28 cellular contexts compared by ENCODE assay signal in the genomic region with DNA sequence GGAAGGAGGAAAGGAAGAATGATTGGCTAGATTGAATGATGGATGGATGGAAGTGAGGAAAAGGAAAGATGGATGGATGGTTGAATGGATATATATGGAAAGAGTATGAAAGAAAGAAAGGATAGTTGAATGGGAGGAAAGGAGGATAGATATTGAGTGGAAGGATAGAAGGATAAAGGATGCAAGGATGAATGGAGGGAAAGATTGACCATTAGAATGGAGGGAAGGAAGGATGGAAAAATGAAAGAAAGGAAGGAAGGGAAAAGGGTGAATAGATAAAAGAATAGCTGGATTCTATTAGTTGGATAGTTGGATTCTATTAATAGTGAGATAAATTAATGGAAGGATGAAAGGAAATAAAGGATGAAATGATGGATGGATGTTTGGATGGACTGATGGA.
"Had no signal": no experiment of that assay in that cellular context is flagged by ENCODE, and none has a peak within 500 bp of the region (broad histone marks: within the 10 kb centered on the region; RNA-seq: fewer than 3 reads in every experiment).

No MANE protein-coding gene starts in this region.

- H3K27ac Mint-ChIP-seq: activated CD4-positive, alpha-beta T cell treated with anti-CD3 and anti-CD28 coated beads for 36 hours; activated CD4-positive, alpha-beta T cell treated with anti-CD3 and anti-CD28 coated beads, Interleukin-2, amount 10 ng/mL, durations not matched to agents 7 days and 5 days; activated CD8-positive, alpha-beta T cell treated with anti-CD3 and anti-CD28 coated beads, Interleukin-2, amount 10 ng/mL, durations not matched to agents 7 days and 5 days; activated naive CD4-positive, alpha-beta T cell treated with anti-CD3 and anti-CD28 coated beads for 36 hours; activated naive CD4-positive, alpha-beta T cell treated with anti-CD3 and anti-CD28 coated beads, Interleukin-2, amount 50 U/mL, for 72 hours; activated T-cell treated with anti-CD3 and anti-CD28 coated beads, Interleukin-2, amount 50 U/mL, for 24 hours; activated T-helper 2 cell treated with anti-CD3 and anti-CD28 coated beads, Interferon-gamma antibody, Interleukin-2, Interleukin-4, amounts not matched to agents 10 μg/mL and 5 μg/mL and 100 μg/mL, durations not matched to agents 14 hours and 24 hours and 36 hours; T-helper 1 cell treated with Interleukin-12 subunit alpha and Interleukin-12 subunit beta and Interleukin-4 antibody, amounts not matched to agents 30 μg/mL and 1 μg/mL, for 36 hours; T-helper 2 cell treated with Interferon-gamma antibody and Interleukin-4, amounts not matched to agents 5 μg/mL and 100 μg/mL, for 36 hours; WTC11 had no signal

- DNase-seq: activated CD4-positive, alpha-beta T cell treated with anti-CD3 and anti-CD28 coated beads for 36 hours; activated CD4-positive, alpha-beta T cell treated with anti-CD3 and anti-CD28 coated beads, Interleukin-2, amount 10 ng/mL, durations not matched to agents 7 days and 5 days; activated CD4-positive, alpha-beta T cell treated with anti-CD3 and anti-CD28 coated beads, Interleukin-2, amount 50 U/mL, for 48 hours; activated CD8-positive, alpha-beta T cell treated with anti-CD3 and anti-CD28 coated beads, Interleukin-2, amount 10 ng/mL, durations not matched to agents 7 days and 5 days; activated gamma-delta T cell; activated naive CD4-positive, alpha-beta T cell treated with anti-CD3 and anti-CD28 coated beads for 36 hours; activated T-cell treated with anti-CD3 and anti-CD28 coated beads, Interleukin-2, amount 50 U/mL, for 24 hours; amniotic stem cell; Kasumi-1; MG63; NCI-H1048; NCI-H1105 treated with DMSO at 0.1 percent for 48 hours; NCI-H1436; NCI-H1694; NCI-H345; NCI-H524 treated with DMSO at 0.1 percent for 48 hours; PC-3; Peyer's patch; RPMI8226; SHP77 treated with DMSO at 0.1 percent for 48 hours had no signal

- H3K9me3 ChIP-seq: MG63, Peyer's patch, SJSA1, SK-N-SH had no signal

- H3K4me3 ChIP-seq: MG63, Peyer's patch, SJSA1 had no signal

- H3K4me3 Mint-ChIP-seq: activated CD4-positive, alpha-beta T cell treated with anti-CD3 and anti-CD28 coated beads for 36 hours; activated CD4-positive, alpha-beta T cell treated with anti-CD3 and anti-CD28 coated beads, Interleukin-2, amount 10 ng/mL, durations not matched to agents 7 days and 5 days; activated CD8-positive, alpha-beta T cell treated with anti-CD3 and anti-CD28 coated beads, Interleukin-2, amount 10 ng/mL, durations not matched to agents 7 days and 5 days; activated naive CD4-positive, alpha-beta T cell treated with anti-CD3 and anti-CD28 coated beads for 36 hours; activated T-cell treated with anti-CD3 and anti-CD28 coated beads, Interleukin-2, amount 50 U/mL, for 24 hours; T-helper 1 cell treated with Interleukin-12 subunit alpha and Interleukin-12 subunit beta and Interleukin-4 antibody, amounts not matched to agents 30 μg/mL and 1 μg/mL, for 36 hours; T-helper 2 cell treated with Interferon-gamma antibody and Interleukin-4, amounts not matched to agents 5 μg/mL and 100 μg/mL, for 36 hours; WTC11 had no signal

- H3K36me3 ChIP-seq: MG63, Peyer's patch, SJSA1 had no signal

- H3K9ac ChIP-seq: SK-N-SH had no signal

- H3K9me3 Mint-ChIP-seq: activated CD4-positive, alpha-beta T cell treated with anti-CD3 and anti-CD28 coated beads, Interleukin-2, amount 10 ng/mL, durations not matched to agents 7 days and 5 days; activated naive CD4-positive, alpha-beta T cell treated with anti-CD3 and anti-CD28 coated beads for 36 hours; activated naive CD4-positive, alpha-beta T cell treated with anti-CD3 and anti-CD28 coated beads, Interleukin-2, amount 50 U/mL, for 72 hours; activated T-cell treated with anti-CD3 and anti-CD28 coated beads, Interleukin-2, amount 50 U/mL, for 24 hours; activated T-helper 2 cell treated with anti-CD3 and anti-CD28 coated beads, Interferon-gamma antibody, Interleukin-2, Interleukin-4, amounts not matched to agents 10 μg/mL and 5 μg/mL and 100 μg/mL, durations not matched to agents 14 hours and 24 hours and 36 hours; T-helper 1 cell treated with Interleukin-12 subunit alpha and Interleukin-12 subunit beta and Interleukin-4 antibody, amounts not matched to agents 30 μg/mL and 1 μg/mL, for 36 hours; T-helper 2 cell treated with Interferon-gamma antibody and Interleukin-4, amounts not matched to agents 5 μg/mL and 100 μg/mL, for 36 hours; WTC11 had no signal

- H3K4me1 ChIP-seq: Peyer's patch, SJSA1 had no signal

- ATAC-seq: activated CD4-positive, alpha-beta T cell treated with anti-CD3 and anti-CD28 coated beads for 36 hours; activated CD4-positive, CD25-positive, alpha-beta regulatory T cell treated with anti-CD3 and anti-CD28 coated beads, Interleukin-2, amount 50 U/mL, for 24 hours; activated CD8-positive, alpha-beta T cell treated with anti-CD3 and anti-CD28 coated beads, Interleukin-2, amount 10 ng/mL, durations not matched to agents 7 days and 5 days; activated naive CD4-positive, alpha-beta T cell treated with anti-CD3 and anti-CD28 coated beads, Interleukin-2, amount 50 U/mL, for 72 hours; PC-3 had no signal

- H3K27ac ChIP-seq: Peyer's patch, SJSA1 had no signal

- H3K27me3 ChIP-seq: MG63, Peyer's patch, SJSA1 had no signal

- H3K36me3 Mint-ChIP-seq: activated naive CD4-positive, alpha-beta T cell treated with anti-CD3 and anti-CD28 coated beads, Interleukin-2, amount 50 U/mL, for 72 hours; WTC11 had no signal
